ENCODE assay signal across 10 cellular contexts in the genomic region with DNA sequence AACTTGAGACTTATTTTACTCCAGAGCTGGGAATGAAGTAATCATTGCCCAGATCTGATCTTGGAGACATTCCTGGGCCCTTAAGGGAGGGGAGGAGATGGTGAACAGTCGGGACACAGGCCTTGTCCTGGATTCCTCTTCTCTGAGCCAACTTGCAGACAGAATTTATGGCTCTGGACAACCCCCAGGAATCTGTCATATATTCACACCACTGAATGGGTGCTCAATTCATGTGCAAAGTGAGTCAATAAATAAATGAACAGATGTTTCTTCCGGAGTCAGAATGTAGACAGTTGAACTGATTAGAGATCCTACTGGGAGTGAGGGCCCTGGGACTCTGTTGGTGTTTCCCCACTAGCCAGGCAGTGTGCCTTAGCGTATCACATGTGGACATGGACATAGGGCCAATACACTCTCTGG. TPM values are rescaled to one million over a fixed set of nuclear protein-coding genes. Genes with fewer than 3 reads are reported as not detected.
DNase-seq lines count a peak whose midpoint lies in the region; ATAC-seq and TF ChIP-seq lines count a peak whose summit lies in the region.
"Had no signal": no experiment of that assay in that cellular context is flagged by ENCODE, and none has a peak within 500 bp of the region (broad histone marks: within the 10 kb centered on the region; RNA-seq: fewer than 3 reads in every experiment).

No MANE protein-coding gene starts in this region.

- H3F3A ChIP-seq in PC-3 (ENCODE audit: low read length, unreplicated experiment), result peaks cover 11% of the 10 kb centered on the region

- POLR2A ChIA-PET in PC-3 (lab: Charles Lee; ENCODE audit: unreplicated experiment), result no interaction called here

- H3K79me2 ChIP-seq in PC-3 (ENCODE audit: low read length), result peaks cover 65% of the 10 kb centered on the region
- H3K79me2 ChIP-seq in fibroblast of lung (ENCODE audit: control insufficient read depth, insufficient read depth, low read length), result no peaks in the 10 kb centered on the region

- CTCF ChIA-PET in PC-3 (lab: Charles Lee), result interaction anchor here (0.6 kb wide), 1 partner anchor 31 kb away, joined by 6 read pairs; no protein-coding TSS in a partner anchor

- H2AFZ ChIP-seq in PC-3 (ENCODE audit: low read length) (no peak overlapping the region), fibroblast of lung (ENCODE audit: low read length) (no peak overlapping the region)

- intact Hi-C loops in PC-3 (cut with micrococcal nuclease), result loop anchor here (10.0 kb wide), 1 partner anchor 348 kb away; the partner anchor contains the start of genes PIP5K1A and VPS72

- peak overlapping the region; percentile 79 for H3K4me2 ChIP-seq in PC-3 (ENCODE audit: low read length)
- H3K4me2 ChIP-seq in fibroblast of lung (ENCODE audit: extremely low read depth, insufficient read depth, low read length), result peak overlapping the region; percentile 65

- TF ChIP-seq CTCF in PC-3 (conservative IDR thresholded peaks at IDR 0.05; ENCODE audit: low read depth, low read length), result no peak
- TF ChIP-seq CTCF in fibroblast of lung (conservative IDR thresholded peaks at IDR 0.05 in 1 of 2, IDR thresholded peaks at IDR 0.05 in 1 of 2; ENCODE audit: low read depth in 1 of 2, low read length in 2 of 2), result no peak
- TF ChIP-seq CTCF in right atrium auricular region (IDR thresholded peaks at IDR 0.05), result no peak

- DNase-seq in EL (peak; percentile 97), PC-3 (peak; percentile 84), fibroblast of lung (ENCODE audit: low read depth in 2 of 2) (peak; percentile 84 to 95), skeletal muscle cell (ENCODE audit: low read depth) (peak; percentile 80), 8988T (no peak), right atrium auricular region (ENCODE audit: low spot score) (no peak)
- no peak for DNase-seq in stimulated activated CD4-positive, alpha-beta T cell treated with anti-CD3 and anti-CD28 coated beads, Interleukin-2, amount 100 ng/mL, for 48 hours
- DNase-seq: effector CD8-positive, alpha-beta T cell; RPMI8226 had no signal

- H3K9me3 ChIP-seq in PC-3 (ENCODE audit: low read length), result no peaks in the 10 kb centered on the region
- no peaks in the 10 kb centered on the region for H3K9me3 ChIP-seq in fibroblast of lung (ENCODE audit: control insufficient read depth, insufficient read depth, low read depth, low read length)
- no peaks in the 10 kb centered on the region for H3K9me3 ChIP-seq in right atrium auricular region

- peaks cover 5% of the 10 kb centered on the region; the same call in 1 of the 2 replicates for H3K36me3 ChIP-seq in PC-3 (ENCODE audit: low read depth, low read length)
- no peaks in the 10 kb centered on the region for H3K36me3 ChIP-seq in fibroblast of lung (ENCODE audit: control insufficient read depth, insufficient read depth, low read length)
- H3K36me3 ChIP-seq in right atrium auricular region, result no peaks in the 10 kb centered on the region

- H3K4me3 ChIP-seq in PC-3 (ENCODE audit: low read length), result peak overlapping the region; percentile 81
- peak overlapping the region in 1 of 4 experiments; percentile 13 for H3K4me3 ChIP-seq in fibroblast of lung (replicated peaks in 1 of 4; ENCODE audit: control extremely low read depth in 1 of 4, insufficient read depth in 1 of 4, low read depth in 3 of 4, low read length in 4 of 4)
- no peak overlapping the region for H3K4me3 ChIP-seq in skeletal muscle cell (ENCODE audit: low read depth, low read length)
- H3K4me3 ChIP-seq in right atrium auricular region, result no peak overlapping the region

- H3K4me1 ChIP-seq in PC-3 (ENCODE audit: insufficient read depth, low read length) (peaks cover 63% of the 10 kb centered on the region), fibroblast of lung (ENCODE audit: control insufficient read depth, extremely low read depth, insufficient read depth, low read length) (peaks cover 22% of the 10 kb centered on the region), right atrium auricular region (peaks cover 0 to 32% of the 10 kb centered on the region in 2 donors)

- no peaks in the 10 kb centered on the region for H3K9me2 ChIP-seq in PC-3 (replicated peaks; ENCODE audit: low read length)

- ATAC-seq in PC-3 (no peak), HG02870 (IDR thresholded peaks at IDR 0.05; ENCODE audit: unreplicated experiment) (no peak)

- H4K20me1 ChIP-seq in PC-3 (ENCODE audit: low read length) (peaks cover 43% of the 10 kb centered on the region), fibroblast of lung (ENCODE audit: control insufficient read depth, extremely low read depth, insufficient read depth, low read length) (no peaks in the 10 kb centered on the region)

- H3K27ac ChIP-seq in PC-3 (ENCODE audit: low read length) (no peak overlapping the region), fibroblast of lung (ENCODE audit: insufficient read depth, low read length) (peak overlapping the region; percentile 23), right atrium auricular region (no peak overlapping the region)

- H3K9ac ChIP-seq in PC-3 (ENCODE audit: low read length) (no peak overlapping the region), fibroblast of lung (ENCODE audit: insufficient read depth, low read length) (no peak overlapping the region)

- BruUV-seq in PC-3 (replicated peaks; lab: Mats Ljungman, UMichigan), result no TSS peak

- H3K27me3 ChIP-seq in PC-3 (ENCODE audit: low read length) (no peaks in the 10 kb centered on the region), fibroblast of lung (ENCODE audit: control insufficient read depth, insufficient read depth, low read length) (no peaks in the 10 kb centered on the region), right atrium auricular region (no peaks in the 10 kb centered on the region)

RNA-seq across cellular contexts. Expression of gene TUFT1, which starts 2.6 kb away (rescaled TPM):
- total RNA-seq in PC-3 (2014; rRNA removed) (33.9 and 46.9 TPM in 2 replicates), fibroblast of lung (6.9 and 18.2 TPM in 2 replicates), right atrium auricular region (1 to 10 TPM; 4.3 to 7.9 TPM)
- polyA plus RNA-seq in fibroblast of lung, result 16.7 and 24.7 TPM in 2 replicates
- 12.6 and 18.4 TPM in 2 replicates for polyA plus RNA-seq in fibroblast of lung (2012)
- 11.2 and 12.0 TPM in 2 replicates for polyA minus RNA-seq in fibroblast of lung (ENCODE audit: low replicate concordance)

RNA-seq across cellular contexts. Expression of gene CGN, which starts 31.5 kb away (rescaled TPM):
- total RNA-seq in PC-3 (2014; rRNA removed) (13.3 and 20.1 TPM in 2 replicates), fibroblast of lung (under 0.01 and 0.17 TPM in 2 replicates), right atrium auricular region (1 to 10 TPM; 3.3 to 5.4 TPM)
- polyA plus RNA-seq in fibroblast of lung, result 0.17 and 0.21 TPM in 2 replicates
- polyA plus RNA-seq in fibroblast of lung (2012), result 0.21 and 0.36 TPM in 2 replicates
- polyA minus RNA-seq in fibroblast of lung (ENCODE audit: low replicate concordance), result not detected in 2 replicates

Comparison
In these comparisons a context has a peak if more than half of its experiments do, and no peak if none do; other contexts are left out.
1. DNase-seq: peak in EL (single experiment), PC-3 (single experiment), fibroblast of lung (2 of 2) and skeletal muscle cell (single experiment); none in 8988T (single experiment), stimulated activated CD4-positive, alpha-beta T cell treated with anti-CD3 and anti-CD28 coated beads, Interleukin-2, amount 100 ng/mL, for 48 hours (0 of 2) and right atrium auricular region (single experiment).